14 cellular contexts compared by ENCODE assay signal in the genomic region with DNA sequence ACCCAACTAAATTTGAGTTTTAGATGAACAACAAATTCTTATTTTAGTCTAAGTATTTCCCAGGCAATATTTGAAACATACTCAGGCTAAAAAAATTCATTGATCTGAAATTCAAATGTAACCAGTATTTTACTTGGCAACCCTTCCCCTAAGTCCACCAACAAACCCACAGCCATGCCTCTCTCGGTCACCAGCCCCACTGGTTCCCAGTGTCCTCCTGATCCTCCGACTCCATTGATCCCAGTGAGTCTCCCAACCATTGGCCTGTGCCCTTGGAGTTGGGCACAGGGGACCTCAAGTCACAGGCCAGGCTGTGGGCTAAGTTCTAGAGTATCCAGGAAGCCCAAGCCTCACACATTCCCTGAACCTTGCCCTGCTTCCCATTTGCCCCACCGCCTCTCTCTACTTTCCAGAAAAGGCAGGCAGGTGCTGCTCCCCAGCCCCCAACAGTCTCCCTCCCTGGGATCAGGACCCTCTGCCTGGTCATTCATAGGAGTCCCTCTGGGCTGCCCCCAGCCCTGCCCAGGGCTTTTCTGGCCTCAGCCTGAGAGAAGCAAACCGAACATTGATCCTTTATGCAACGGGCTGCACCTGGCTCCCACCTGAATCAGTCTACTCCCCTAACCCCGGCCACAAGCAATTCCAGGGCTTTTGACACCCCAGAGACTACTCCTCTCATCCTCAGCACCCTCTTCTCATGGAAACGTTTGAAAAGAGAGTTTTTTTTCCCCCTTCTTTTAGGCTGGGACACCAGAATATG.
A peak's percentile ranks its signal among the peaks of the same experiment; 100 is the strongest.
DNase-seq lines count a peak whose midpoint lies in the region; ATAC-seq, FAIRE-seq and TF ChIP-seq lines count a peak whose summit lies in the region.
"Had no signal": no experiment of that assay in that cellular context is flagged by ENCODE, and none has a peak within 500 bp of the region (broad histone marks: within the 10 kb centered on the region; RNA-seq: fewer than 3 reads in every experiment).

No MANE protein-coding gene starts in this region.

- DNase-seq in PC-3 = no peak
- peak; percentile 45 for DNase-seq in astrocyte of the hippocampus (ENCODE audit: low read depth, low spot score)
- DNase-seq in lower lobe of right lung = no peak
- DNase-seq in spleen = peak; percentile 41
- DNase-seq in pancreas = no peak
- no peak for DNase-seq in ecto neural progenitor cell (ENCODE audit: low spot score)
- DNase-seq in NK-92 (lab: John Stamatoyannopoulos, UW; ENCODE audit: unreplicated experiment) = no peak
- DNase-seq: activated naive CD8-positive, alpha-beta T cell treated with anti-CD3 and anti-CD28 coated beads, Interleukin-2, amount 10 ng/mL, durations not matched to agents 7 days and 5 days; C1 segment of cervical spinal cord; Kasumi-1; NCI-H446; transverse colon had no signal

- intact Hi-C loops in PC-3 (cut with micrococcal nuclease) = no loop called here
- intact Hi-C loops in lower lobe of right lung (cut with DNase I) = no loop called here
- intact Hi-C loops in spleen (cut with DNase I; ENCODE audit: low total_unique reads) = no loop called here
- intact Hi-C loops in pancreas (cut with DNase I) = no loop called here

- no peak overlapping the region for H3K4me3 ChIP-seq in PC-3 (ENCODE audit: low read length)
- no peak overlapping the region for H3K4me3 ChIP-seq in lower lobe of right lung
- H3K4me3 ChIP-seq in spleen = no peak overlapping the region
- no peak overlapping the region for H3K4me3 ChIP-seq in pancreas
- H3K4me3 ChIP-seq: transverse colon had no signal

- no peak for TF ChIP-seq POLR2A in spleen (IDR thresholded peaks at IDR 0.05)

- CTCF ChIA-PET in PC-3 (lab: Charles Lee) = no interaction called here

- H3F3A ChIP-seq in PC-3 (ENCODE audit: low read length, unreplicated experiment) = no peaks in the 10 kb centered on the region

- no peak overlapping the region for H3K9ac ChIP-seq in PC-3 (ENCODE audit: low read length)

- TF ChIP-seq CTCF in PC-3 (conservative IDR thresholded peaks at IDR 0.05; ENCODE audit: low read depth, low read length) = no peak
- no peak for TF ChIP-seq CTCF in lower lobe of right lung (IDR thresholded peaks at IDR 0.05)
- TF ChIP-seq CTCF in spleen (IDR thresholded peaks at IDR 0.05 in 8 of 11, conservative IDR thresholded peaks at IDR 0.05 in 3 of 11) = no peak
- no peak for TF ChIP-seq CTCF in pancreas (IDR thresholded peaks at IDR 0.05)

- no peaks in the 10 kb centered on the region for H3K9me2 ChIP-seq in PC-3 (replicated peaks; ENCODE audit: low read length)

- WGBS in spleen, 5 donors = 67 to 70% (median 67%) methylated on average over 7 of the region's 7 CpGs
- WGBS in pancreas, 2 donors = 57 to 61% methylated on average over 7 of the region's 7 CpGs

- no peaks in the 10 kb centered on the region for H4K20me1 ChIP-seq in PC-3 (ENCODE audit: low read length)

- H3K27ac ChIP-seq in PC-3 (ENCODE audit: low read length) = peak overlapping the region; percentile 51
- H3K27ac ChIP-seq in lower lobe of right lung = peak overlapping the region; percentile 60
- peak overlapping the region in 2 of 8 donors; percentile 1 to 45 for H3K27ac ChIP-seq in spleen
- no peak overlapping the region for H3K27ac ChIP-seq in pancreas

- H3K9me3 ChIP-seq in PC-3 (ENCODE audit: low read length) (no peaks in the 10 kb centered on the region), lower lobe of right lung (no peaks in the 10 kb centered on the region), spleen (no peaks in the 10 kb centered on the region), pancreas (no peaks in the 10 kb centered on the region)
- H3K9me3 ChIP-seq: transverse colon had no signal

- POLR2A ChIA-PET in PC-3 (lab: Charles Lee; ENCODE audit: unreplicated experiment) = no interaction called here

- H3K27me3 ChIP-seq in PC-3 (ENCODE audit: low read length) = no peaks in the 10 kb centered on the region
- H3K27me3 ChIP-seq in lower lobe of right lung (ENCODE audit: low read depth) = no peaks in the 10 kb centered on the region
- no peaks in the 10 kb centered on the region for H3K27me3 ChIP-seq in spleen (replicated peaks in 1 of 7)
- H3K27me3 ChIP-seq in pancreas = no peaks in the 10 kb centered on the region
- H3K27me3 ChIP-seq: transverse colon had no signal

- no peak for FAIRE-seq in pancreas (lab: Jason Lieb, UNC)

- no TSS peak for BruUV-seq in PC-3 (replicated peaks; lab: Mats Ljungman, UMichigan)

- peak overlapping the region; percentile 9 for H3K4me2 ChIP-seq in PC-3 (ENCODE audit: low read length)

- H3K79me2 ChIP-seq in PC-3 (ENCODE audit: low read length) = no peaks in the 10 kb centered on the region

- peak overlapping the region; percentile 65 for H2AFZ ChIP-seq in PC-3 (ENCODE audit: low read length)

- ATAC-seq in PC-3 = no peak
- no peak for ATAC-seq in lower lobe of right lung
- ATAC-seq in pancreas = no peak
- no peak for ATAC-seq in GM19397 (IDR thresholded peaks at IDR 0.05; ENCODE audit: unreplicated experiment)
- ATAC-seq: SK-N-SH treated with all-trans-retinoic acid at 6 μM for 48 hours had no signal

- H3K4me1 ChIP-seq in PC-3 (ENCODE audit: insufficient read depth, low read length) = peaks cover 18% of the 10 kb centered on the region
- H3K4me1 ChIP-seq in lower lobe of right lung = peaks cover 47% of the 10 kb centered on the region
- peaks cover 0 to 17% (median 0%) of the 10 kb centered on the region in 6 donors for H3K4me1 ChIP-seq in spleen
- H3K4me1 ChIP-seq in pancreas = no peaks in the 10 kb centered on the region

- no peaks in the 10 kb centered on the region for H3K36me3 ChIP-seq in PC-3 (ENCODE audit: low read depth, low read length)
- no peaks in the 10 kb centered on the region for H3K36me3 ChIP-seq in lower lobe of right lung
- H3K36me3 ChIP-seq in spleen = no peaks in the 10 kb centered on the region
- H3K36me3 ChIP-seq in pancreas = no peaks in the 10 kb centered on the region
- H3K36me3 ChIP-seq: transverse colon had no signal

Comparison
In these comparisons a context has a peak if more than half of its experiments do, and no peak if none do; other contexts are left out.
1. DNase-seq: peak in astrocyte of the hippocampus (single experiment) and spleen (single experiment); none in PC-3 (single experiment), lower lobe of right lung (single experiment), pancreas (0 of 6), ecto neural progenitor cell (single experiment) and NK-92 (single experiment).
2. H3K27ac ChIP-seq: peak in PC-3 (single experiment) and lower lobe of right lung (single experiment); none in pancreas (0 of 4).